Comparison of ENCODE assay signal across 26 cellular contexts in genomic region chr2:240051697-240052096, GRCh38. TPM values are rescaled to one million over a fixed set of nuclear protein-coding genes. Genes with fewer than 3 reads are reported as not detected.
"Had no signal": no experiment of that assay in that cellular context is flagged by ENCODE, and none has a peak within 500 bp of the region (broad histone marks: within the 10 kb centered on the region; RNA-seq: fewer than 3 reads in every experiment).

No MANE protein-coding gene starts in this region.

- H3K27ac ChIP-seq: esophagus squamous epithelium, hepatocyte, left ventricle myocardium inferior, ovary, sigmoid colon, spleen, transverse colon had no signal

- H3K4me1 ChIP-seq: esophagus squamous epithelium, left ventricle myocardium inferior, sigmoid colon, spleen, transverse colon had no signal

- H3K27me3 ChIP-seq: ovary had no signal

- H3K4me3 ChIP-seq: esophagus squamous epithelium, hepatocyte, left ventricle myocardium inferior, ovary, sigmoid colon, spleen, transverse colon had no signal

- H3K36me3 ChIP-seq: esophagus squamous epithelium, left ventricle myocardium inferior, ovary, sigmoid colon, spleen, transverse colon had no signal

- ATAC-seq: activated naive CD8-positive, alpha-beta T cell treated with anti-CD3 and anti-CD28 coated beads, Interleukin-2, amount 50 U/mL, for 24 hours; naive thymus-derived CD4-positive, alpha-beta T cell; stimulated activated naive B cell treated with anti-CD40 and anti-IgM and Interleukin-4, amounts not matched to agents 10 μg/mL and 1 μg/mL and 100 μg/mL, for 72 hours had no signal

- DNase-seq: activated B cell treated with CpG ODN at 0.5 μM for 24 hours; activated CD4-positive, alpha-beta memory T cell treated with anti-CD3 and anti-CD28 coated beads, Interleukin-2, amount 10 ng/mL, durations not matched to agents 7 days and 5 days; activated CD4-positive, alpha-beta T cell treated with anti-CD3 and anti-CD28 coated beads for 4 hours; activated naive CD4-positive, alpha-beta T cell treated with anti-CD3 and anti-CD28 coated beads, Interleukin-2, amount 10 ng/mL, durations not matched to agents 7 days and 5 days; activated naive CD8-positive, alpha-beta T cell treated with anti-CD3 and anti-CD28 coated beads, Interleukin-2, amount 50 U/mL, for 24 hours; activated T-cell treated with anti-CD3 and anti-CD28 coated beads, Interleukin-2, amount 50 U/mL, for 1 hour; effector memory CD4-positive, alpha-beta T cell; esophagus squamous epithelium; left ventricle myocardium inferior; naive thymus-derived CD4-positive, alpha-beta T cell; ovary; sigmoid colon; spleen; stimulated activated naive B cell treated with anti-CD40 and anti-IgM and Interleukin-4, amounts not matched to agents 10 μg/mL and 1 μg/mL and 100 μg/mL, for 72 hours; T-helper 1 cell; T-helper 9 cell; transverse colon had no signal

- H3K9me3 ChIP-seq: esophagus squamous epithelium, left ventricle myocardium inferior, ovary, sigmoid colon, spleen, transverse colon had no signal

RNA-seq across cellular contexts. Expression of gene OR6B3, which starts 1.6 kb away (rescaled TPM):
- total RNA-seq: activated B cell treated with CpG ODN at 0.5 μM for 24 hours; activated CD4-positive, alpha-beta memory T cell treated with anti-CD3 and anti-CD28 coated beads, Interleukin-2, amount 10 ng/mL, durations not matched to agents 7 days and 5 days; activated T-helper 2 cell treated with anti-CD3 and anti-CD28 coated beads, Interferon-gamma antibody, Interleukin-2, Interleukin-4, amounts not matched to agents 10 μg/mL and 5 μg/mL and 100 μg/mL, durations not matched to agents 14 hours and 24 hours and 36 hours; astrocyte; bronchial epithelial cell; cerebellum; endothelial cell of umbilical vein; esophagus squamous epithelium; hepatocyte; left ventricle myocardium inferior; mucosa of gallbladder; naive thymus-derived CD4-positive, alpha-beta T cell; ovary; pulmonary artery endothelial cell; sigmoid colon; spleen; transverse colon had no signal
- polyA plus RNA-seq: endothelial cell of umbilical vein; hepatocyte; keratinocyte; naive thymus-derived CD4-positive, alpha-beta T cell; ovary; sigmoid colon; spleen had no signal

RNA-seq across cellular contexts. Expression of gene OR6B2, which starts 21.5 kb away (rescaled TPM):
- total RNA-seq: activated B cell treated with CpG ODN at 0.5 μM for 24 hours; activated CD4-positive, alpha-beta memory T cell treated with anti-CD3 and anti-CD28 coated beads, Interleukin-2, amount 10 ng/mL, durations not matched to agents 7 days and 5 days; activated T-helper 2 cell treated with anti-CD3 and anti-CD28 coated beads, Interferon-gamma antibody, Interleukin-2, Interleukin-4, amounts not matched to agents 10 μg/mL and 5 μg/mL and 100 μg/mL, durations not matched to agents 14 hours and 24 hours and 36 hours; astrocyte; bronchial epithelial cell; cerebellum; endothelial cell of umbilical vein; esophagus squamous epithelium; hepatocyte; left ventricle myocardium inferior; mucosa of gallbladder; naive thymus-derived CD4-positive, alpha-beta T cell; ovary; pulmonary artery endothelial cell; sigmoid colon; spleen; transverse colon had no signal
- polyA plus RNA-seq: endothelial cell of umbilical vein; hepatocyte; keratinocyte; naive thymus-derived CD4-positive, alpha-beta T cell; ovary; sigmoid colon; spleen had no signal
